Comparison of ENCODE assay signal across 8 cellular contexts in the genomic region with DNA sequence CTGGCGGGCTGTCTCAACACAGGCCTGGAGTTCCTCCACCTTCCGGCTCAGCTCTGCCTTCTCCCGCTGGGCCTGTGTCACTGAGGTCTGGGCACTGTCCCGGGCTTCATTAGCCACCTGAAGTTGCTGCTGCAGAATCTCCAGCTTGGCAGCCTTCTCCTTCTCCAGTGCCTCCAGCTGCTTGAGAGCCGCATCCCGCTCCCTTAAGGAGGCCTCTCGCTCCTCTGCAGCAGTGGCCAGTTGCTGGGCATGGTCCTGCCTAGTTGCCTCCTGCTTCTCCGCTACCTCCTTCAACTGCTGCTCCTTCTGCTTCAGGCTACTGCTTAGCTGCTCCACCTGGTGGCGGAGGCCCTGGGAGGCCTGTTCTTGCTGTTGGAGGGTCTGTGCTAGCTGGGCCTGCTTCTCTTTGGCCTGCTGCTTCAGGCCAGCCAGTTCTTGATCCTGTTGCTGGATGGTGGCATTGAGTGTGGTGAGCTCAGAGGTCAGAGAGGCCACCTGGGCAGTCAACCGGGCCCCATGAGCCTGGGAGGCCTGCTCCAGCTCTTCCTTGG. TPM values are rescaled to one million over a fixed set of nuclear protein-coding genes. Genes with fewer than 3 reads are reported as not detected.
A peak's percentile ranks its signal among the peaks of the same experiment; 100 is the strongest.
DNase-seq lines count a peak whose midpoint lies in the region; ATAC-seq and TF ChIP-seq lines count a peak whose summit lies in the region.

No MANE protein-coding gene starts in this region.

- TF ChIP-seq POLR2A in uterus (IDR thresholded peaks at IDR 0.05): no peak

- no peak overlapping the region for H3K9ac ChIP-seq in mammary epithelial cell (ENCODE audit: insufficient read depth, low read length)

- WGBS in mammary epithelial cell (ENCODE audit: low coverage, missing lambda C conversion rate): 67% methylated on average over 7 of the region's 10 CpGs

- no peaks in the 10 kb centered on the region for H4K20me1 ChIP-seq in mammary epithelial cell (ENCODE audit: insufficient read depth, low read length)

- H3K27ac ChIP-seq in mammary epithelial cell (ENCODE audit: insufficient read depth, low read depth, low read length): no peak overlapping the region
- H3K27ac ChIP-seq in RWPE2 (ENCODE audit: poor library complexity, severe bottlenecking): no peak overlapping the region
- no peak overlapping the region for H3K27ac ChIP-seq in upper lobe of right lung
- no peak overlapping the region for H3K27ac ChIP-seq in uterus

- dilution Hi-C loops in mammary epithelial cell (cut with HindIII; ENCODE audit: low sequenced_read_pairs): no loop called here

- BruUV-seq in MCF 10A (replicated peaks; lab: Mats Ljungman, UMichigan) (no TSS peak), mammary epithelial cell (replicated peaks; lab: Mats Ljungman, UMichigan) (no TSS peak)

- no peak overlapping the region for H3K27ac Mint-ChIP-seq in MCF 10A (ENCODE audit: low read depth, unreplicated experiment)

- intact Hi-C loops in MCF 10A (cut with micrococcal nuclease): no loop called here
- intact Hi-C loops in mammary epithelial cell (cut with micrococcal nuclease): no loop called here
- intact Hi-C loops in upper lobe of right lung (cut with DNase I): loop anchor here (5.0 kb wide), 1 partner anchor 77 kb away; no protein-coding TSS in a partner anchor
- intact Hi-C loops in uterus (cut with DNase I; ENCODE audit: low total_unique reads): no loop called here

- peaks cover 34% of the 10 kb centered on the region for H3K4me1 Mint-ChIP-seq in MCF 10A (ENCODE audit: insufficient read depth, unreplicated experiment)

- peaks cover 100% of the 10 kb centered on the region for H3K36me3 Mint-ChIP-seq in MCF 10A (ENCODE audit: insufficient read depth, unreplicated experiment)

- no peak overlapping the region for H3K4me3 Mint-ChIP-seq in MCF 10A (ENCODE audit: unreplicated experiment)

- H3K27me3 ChIP-seq in mammary epithelial cell (ENCODE audit: insufficient read depth, low read length) (no peaks in the 10 kb centered on the region), RWPE2 (ENCODE audit: insufficient read depth, poor library complexity, severe bottlenecking) (no peaks in the 10 kb centered on the region), upper lobe of right lung (no peaks in the 10 kb centered on the region), uterus (no peaks in the 10 kb centered on the region)

- H3K4me2 ChIP-seq in mammary epithelial cell (ENCODE audit: insufficient read depth, low read depth, low read length): no peak overlapping the region

- H3K4me3 ChIP-seq in mammary epithelial cell (replicated peaks in 1 of 3; ENCODE audit: insufficient read depth in 1 of 3, low read depth in 2 of 3, low read length in 3 of 3): no peak overlapping the region
- H3K4me3 ChIP-seq in RWPE2 (ENCODE audit: severe bottlenecking): no peak overlapping the region
- no peak overlapping the region for H3K4me3 ChIP-seq in upper lobe of right lung
- H3K4me3 ChIP-seq in uterus: no peak overlapping the region

- peaks cover 56% of the 10 kb centered on the region for H3K36me3 ChIP-seq in mammary epithelial cell (ENCODE audit: insufficient read depth, low read length)
- H3K36me3 ChIP-seq in RWPE2 (ENCODE audit: low read depth): peaks cover 98% of the 10 kb centered on the region
- peaks cover 100% of the 10 kb centered on the region for H3K36me3 ChIP-seq in upper lobe of right lung
- no peaks in the 10 kb centered on the region for H3K36me3 ChIP-seq in uterus

- no peaks in the 10 kb centered on the region for H3K27me3 Mint-ChIP-seq in MCF 10A (ENCODE audit: insufficient read depth, unreplicated experiment)

- H3K4me1 ChIP-seq in mammary epithelial cell (ENCODE audit: insufficient read depth, low read length) (peaks cover 20% of the 10 kb centered on the region), RWPE2 (ENCODE audit: insufficient read depth, poor library complexity, severe bottlenecking) (no peaks in the 10 kb centered on the region), upper lobe of right lung (peaks cover 13% of the 10 kb centered on the region), uterus (peaks cover 0 to 15% of the 10 kb centered on the region in 2 donors)

- H3K9me3 ChIP-seq in mammary epithelial cell (replicated peaks; ENCODE audit: insufficient read depth, low read length): no peaks in the 10 kb centered on the region
- H3K9me3 ChIP-seq in RWPE2 (ENCODE audit: severe bottlenecking): no peaks in the 10 kb centered on the region
- H3K9me3 ChIP-seq in upper lobe of right lung: no peaks in the 10 kb centered on the region
- no peaks in the 10 kb centered on the region for H3K9me3 ChIP-seq in uterus

- in situ Hi-C loops in mammary epithelial cell (cut with MboI; ENCODE audit: low sequenced_read_pairs in 2 of 2): no loop called here

- CTCF ChIA-PET in MCF 10A (lab: Yijun Ruan, JAX): interaction anchor here (0.6 to 4.5 kb wide), 15 partner anchors 10 to 483 kb away, joined by 3 to 39 read pairs (median 5); no protein-coding TSS in a partner anchor
- CTCF ChIA-PET in mammary epithelial cell (lab: Charles Lee; ENCODE audit: low non-redundant PET): no interaction called here

- POLR2A ChIA-PET in MCF 10A (lab: Yijun Ruan, JAX): interaction anchor here (0.7 to 1.0 kb wide), 3 partner anchors 25 to 220 kb away, joined by 3 read pairs; no protein-coding TSS in a partner anchor

- H3K9me3 Mint-ChIP-seq in MCF 10A (ENCODE audit: unreplicated experiment): no peaks in the 10 kb centered on the region

- ATAC-seq in RWPE2 (ENCODE audit: low read depth): peak; percentile 41; the same call in 1 of the 3 replicates
- ATAC-seq in upper lobe of right lung: no peak
- ATAC-seq in GM19452 (IDR thresholded peaks at IDR 0.05; ENCODE audit: unreplicated experiment): no peak
- no peak for ATAC-seq in GM21786 (IDR thresholded peaks at IDR 0.05; ENCODE audit: unreplicated experiment)

- H2AFZ ChIP-seq in mammary epithelial cell (ENCODE audit: low read depth, low read length): no peak overlapping the region

- peaks cover 26% of the 10 kb centered on the region for H3K79me2 ChIP-seq in mammary epithelial cell (ENCODE audit: insufficient read depth, low read length)

- TF ChIP-seq CTCF in MCF 10A (IDR thresholded peaks at IDR 0.05; ENCODE audit: unreplicated experiment) (peak; percentile 20), mammary epithelial cell (conservative IDR thresholded peaks at IDR 0.05 in 1 of 2, IDR thresholded peaks at IDR 0.05 in 1 of 2; ENCODE audit: extremely low read depth in 1 of 2, insufficient read depth in 1 of 2, low read depth in 1 of 2, low read length in 2 of 2) (peak in 1 of 2 donors; percentile 45), RWPE2 (IDR thresholded peaks at IDR 0.05; ENCODE audit: poor library complexity, severe bottlenecking) (no peak), upper lobe of right lung (IDR thresholded peaks at IDR 0.05) (peak; percentile 13), uterus (IDR thresholded peaks at IDR 0.05) (peak in 2 of 4 experiments; percentile 5 to 13)

- no peak for DNase-seq in MCF 10A (ENCODE audit: unreplicated experiment)
- no peak for DNase-seq in mammary epithelial cell
- DNase-seq in RWPE2 (ENCODE audit: low spot score): no peak
- DNase-seq in glomerular visceral epithelial cell (ENCODE audit: extremely low spot score): peak; percentile 44
- peak; percentile 53 for DNase-seq in upper lobe of right lung
- DNase-seq in uterus: no peak

RNA-seq across cellular contexts. Expression of gene IL18BP, which starts 16.9 kb away (rescaled TPM):
- total RNA-seq in MCF 10A (2022) (5.1 and 8.2 TPM in 2 replicates), mammary epithelial cell (1 to 10 TPM; 2.7 to 6.2 TPM), upper lobe of right lung (21.5 TPM), uterus (10 to 100 TPM in 2 of 4 donors, 1 to 10 TPM in 2; 7.3 to 24.6 (median 10.5) TPM)
- 1.3 TPM for polyA plus RNA-seq in mammary epithelial cell
- 13.1 TPM for polyA minus RNA-seq in mammary epithelial cell

Comparison
In these comparisons a context has a peak if more than half of its experiments do, and no peak if none do; other contexts are left out.
1. DNase-seq: peak in glomerular visceral epithelial cell (single experiment) and upper lobe of right lung (single experiment); none in MCF 10A (single experiment), mammary epithelial cell (single experiment), RWPE2 (single experiment) and uterus (0 of 2).